Comparison of ENCODE assay signal across 8 cellular contexts in the genomic region with DNA sequence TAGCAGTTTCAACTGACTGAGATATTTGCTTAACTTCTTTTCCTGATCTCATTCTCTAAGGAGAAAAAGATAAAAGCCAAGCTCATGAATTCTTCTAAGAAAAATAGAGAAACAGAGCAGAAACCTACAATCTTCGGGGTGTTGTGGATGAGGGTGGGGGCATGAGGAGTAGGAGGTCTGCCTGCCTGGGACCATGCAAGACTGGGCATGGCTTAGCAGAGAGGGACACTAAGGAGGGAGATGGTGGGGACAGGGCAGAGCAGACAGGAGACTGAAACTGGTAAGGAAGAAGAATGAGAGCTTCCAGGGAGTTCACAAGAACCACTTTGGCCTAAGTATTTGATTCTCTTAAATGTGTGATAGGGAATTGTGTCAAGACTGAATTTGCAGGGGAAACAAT.
"Had no signal": no experiment of that assay in that cellular context is flagged by ENCODE, and none has a peak within 500 bp of the region (broad histone marks: within the 10 kb centered on the region; RNA-seq: fewer than 3 reads in every experiment).

No MANE protein-coding gene starts in this region.

- H3K27ac ChIP-seq: GM23248 had no signal

- H3K27ac Mint-ChIP-seq: HFFc6, IgD-negative memory B cell had no signal

- ATAC-seq: HCT116, HepG2 had no signal

- DNase-seq: GM23248, GOT3, H7, HFFc6 had no signal

- H3K9me3 ChIP-seq: HAP-1 had no signal

- H3K36me3 ChIP-seq: HAP-1 had no signal

- H3K4me1 Mint-ChIP-seq: IgD-negative memory B cell had no signal

- H3K9me3 Mint-ChIP-seq: HFFc6, IgD-negative memory B cell had no signal

- H3K4me3 ChIP-seq: GM23248, HAP-1 had no signal

- H3K4me3 Mint-ChIP-seq: HFFc6, IgD-negative memory B cell had no signal

- H3K4me1 ChIP-seq: HAP-1 had no signal
